8 cellular contexts compared by ENCODE assay signal in the genomic region with DNA sequence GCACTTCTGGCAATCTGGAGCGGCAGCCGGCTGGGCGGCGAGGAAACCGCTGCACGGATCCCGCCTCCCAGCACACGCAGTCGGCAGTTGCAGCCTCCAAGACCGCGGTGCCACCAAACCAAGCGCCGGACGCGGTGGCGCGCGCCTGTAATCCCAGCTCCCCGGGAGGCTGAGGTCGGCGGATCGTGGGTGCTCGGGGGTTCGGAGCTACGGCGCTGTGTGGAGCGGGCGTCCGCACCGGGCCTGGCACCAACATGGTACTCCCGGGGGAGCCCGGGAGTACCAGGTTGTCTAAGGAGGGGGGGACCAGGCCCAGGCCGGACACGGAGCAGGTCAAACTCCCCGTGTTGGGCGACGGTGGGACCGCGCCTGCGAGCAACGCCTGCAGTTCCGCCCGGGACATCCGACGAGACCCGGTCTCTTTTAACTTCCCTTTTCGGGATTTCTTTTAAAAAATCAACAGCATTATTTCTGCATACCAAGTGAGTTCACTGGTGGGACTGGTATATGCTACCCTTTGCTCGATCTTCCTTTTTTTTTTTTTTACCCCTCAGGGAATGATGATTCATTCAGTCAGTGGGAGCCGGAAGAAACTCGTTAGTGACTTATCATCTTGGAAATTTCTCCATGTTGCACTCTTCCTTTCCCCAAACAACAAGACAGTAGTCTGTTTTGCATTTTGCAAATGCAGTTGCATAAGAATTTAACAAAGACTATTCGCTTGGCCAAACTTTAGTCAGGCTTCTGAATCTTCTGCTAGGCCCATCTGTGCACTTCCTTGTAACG. TPM values are rescaled to one million over a fixed set of nuclear protein-coding genes. Genes with fewer than 3 reads are reported as not detected.
DNase-seq lines count a peak whose midpoint lies in the region; ATAC-seq and TF ChIP-seq lines count a peak whose summit lies in the region.

No MANE protein-coding gene starts in this region.

- H3K4me1 Mint-ChIP-seq in activated naive CD8-positive, alpha-beta T cell (ENCODE audit: low read depth) = peaks cover 36% of the 10 kb centered on the region

- H3K79me1 ChIP-seq in IMR-90 (ENCODE audit: low read depth in 1 of 2, low read length in 2 of 2) = no peaks in the 10 kb centered on the region

- H3K4ac ChIP-seq in IMR-90 (ENCODE audit: low read depth, low read length) = no peak overlapping the region

- no peak for TF ChIP-seq RAD21 in IMR-90 (IDR thresholded peaks at IDR 0.05; ENCODE audit: low read length)

- H3K9ac ChIP-seq in IMR-90 (ENCODE audit: low read depth, low read length) (no peak overlapping the region), iPS-15b (ENCODE audit: low read depth, low read length) (no peak overlapping the region)

- no peak overlapping the region for H3K56ac ChIP-seq in IMR-90 (ENCODE audit: extremely low read depth, insufficient read depth, low read length)

- no peak overlapping the region for H3K14ac ChIP-seq in IMR-90 (replicated peaks; ENCODE audit: low read depth, low read length)

- WGBS in IMR-90 (ENCODE audit: extremely low coverage in 2 of 2, insufficient read length in 1 of 2), 2 experiments = 22% methylated on average over 30 of the region's 52 CpGs; no CpG with 5 or more reads in 1 of the 2 experiments

- no peaks in the 10 kb centered on the region for H3K9me1 ChIP-seq in IMR-90 (ENCODE audit: insufficient read depth, low read length)

- H3K36me3 Mint-ChIP-seq in activated naive CD8-positive, alpha-beta T cell = peaks cover 5% of the 10 kb centered on the region

- no peak overlapping the region; the same call in 1 of the 2 replicates for H3K27ac ChIP-seq in IMR-90 (ENCODE audit: insufficient read depth, low read length)
- no peak overlapping the region for H3K27ac ChIP-seq in thoracic aorta

- no peak overlapping the region for H3K23ac ChIP-seq in IMR-90 (ENCODE audit: low read depth, low read length)

- no peak overlapping the region for H2BK120ac ChIP-seq in IMR-90 (ENCODE audit: low read depth, low read length)

- H3K9me3 ChIP-seq in IMR-90 (ENCODE audit: control insufficient read depth, insufficient read depth, low read length) = no peaks in the 10 kb centered on the region
- no peaks in the 10 kb centered on the region for H3K9me3 ChIP-seq in iPS-15b (ENCODE audit: control insufficient read depth, insufficient read depth, low read length)
- no peaks in the 10 kb centered on the region for H3K9me3 ChIP-seq in thoracic aorta

- H2BK20ac ChIP-seq in IMR-90 (ENCODE audit: low read depth, low read length) = no peak overlapping the region

- no peak overlapping the region for H3K18ac ChIP-seq in IMR-90 (ENCODE audit: low read depth, low read length)

- H2AK5ac ChIP-seq in IMR-90 (ENCODE audit: low read depth, low read length) = no peak overlapping the region

- peaks cover 28% of the 10 kb centered on the region for H3K27me3 Mint-ChIP-seq in activated naive CD8-positive, alpha-beta T cell

- no peak for TF ChIP-seq POLR2A in IMR-90 (IDR thresholded peaks at IDR 0.05; ENCODE audit: low read depth, low read length)

- intact Hi-C loops in IMR-90 (cut with micrococcal nuclease) = no loop called here

- H3K4me3 Mint-ChIP-seq in activated naive CD8-positive, alpha-beta T cell = peak overlapping the region; percentile 86

- H3K4me1 ChIP-seq in IMR-90 (ENCODE audit: control insufficient read depth, insufficient read depth, low read length) (no peaks in the 10 kb centered on the region), iPS-15b (ENCODE audit: control insufficient read depth, insufficient read depth, low read length) (no peaks in the 10 kb centered on the region), thoracic aorta (ENCODE audit: control insufficient read depth in 1 of 2, low read depth in 2 of 2) (peaks cover 0 to 14% of the 10 kb centered on the region in 2 donors)

- H2BK15ac ChIP-seq in IMR-90 (ENCODE audit: low read depth, low read length) = no peak overlapping the region

- ATAC-seq in IMR-90 (ENCODE audit: low read depth) (no peak), thoracic aorta (ENCODE audit: insufficient number of reproducible peaks, low FRiP score, low read depth) (no peak)

- DNase-seq in A172 (ENCODE audit: low spot score) (peak; percentile 56), IMR-90 (peak; percentile 50), thoracic aorta (ENCODE audit: low spot score) (no peak), NK-92 (lab: John Stamatoyannopoulos, UW; ENCODE audit: unreplicated experiment) (no peak), AML-193 (lab: John Stamatoyannopoulos, UW) (no peak), NCI-H1092 treated with DMSO at 0.1 percent for 48 hours (lab: John Stamatoyannopoulos, UW) (no peak)

- H3K27ac Mint-ChIP-seq in activated naive CD8-positive, alpha-beta T cell = no peak overlapping the region

- CTCF ChIA-PET in IMR-90 (lab: Yijun Ruan, JAX) = no interaction called here

- no peaks in the 10 kb centered on the region; the same call in 1 of the 2 replicates for H3K27me3 ChIP-seq in IMR-90 (ENCODE audit: control insufficient read depth, insufficient read depth, low read length)
- H3K27me3 ChIP-seq in iPS-15b (ENCODE audit: control insufficient read depth, insufficient read depth, low read length) = peaks cover 11% of the 10 kb centered on the region
- no peaks in the 10 kb centered on the region for H3K27me3 ChIP-seq in thoracic aorta (replicated peaks; ENCODE audit: insufficient read depth)

- in situ Hi-C loops in IMR-90 (cut with MboI; ENCODE audit: low sequenced_read_pairs) = no loop called here

- no TSS peak for BruUV-seq in IMR-90 (replicated peaks; lab: Mats Ljungman, UMichigan)

- no peak overlapping the region for H2BK5ac ChIP-seq in IMR-90 (ENCODE audit: low read depth, low read length, poor library complexity, severe bottlenecking)

- H4K91ac ChIP-seq in IMR-90 (ENCODE audit: insufficient read depth, low read depth, low read length) = peak overlapping the region; percentile 8; the same call in 1 of the 2 replicates

- POLR2A ChIA-PET in IMR-90 (lab: Charles Lee; ENCODE audit: unreplicated experiment) = no interaction called here

- no peaks in the 10 kb centered on the region; the same call in 1 of the 2 replicates for H4K20me1 ChIP-seq in IMR-90 (ENCODE audit: insufficient read depth, low read length)

- no peak overlapping the region for H4K5ac ChIP-seq in IMR-90 (ENCODE audit: low read depth, low read length)

- peak overlapping the region; percentile 37 for H3K4me3 ChIP-seq in IMR-90 (ENCODE audit: insufficient read depth, low read depth, low read length)
- peak overlapping the region; percentile 5 for H3K4me3 ChIP-seq in iPS-15b (ENCODE audit: low read depth, low read length)
- H3K4me3 ChIP-seq in thoracic aorta = peak overlapping the region; percentile 62

- H2AFZ ChIP-seq in IMR-90 (replicated peaks; ENCODE audit: low read length, poor library complexity) = peak overlapping the region; percentile 87

- no peak overlapping the region for H2AK9ac ChIP-seq in IMR-90 (replicated peaks; ENCODE audit: low read depth, low read length, poor library complexity)

- no peaks in the 10 kb centered on the region for H3K9me3 Mint-ChIP-seq in activated naive CD8-positive, alpha-beta T cell (ENCODE audit: low read depth)

- TF ChIP-seq CTCF in IMR-90 (conservative IDR thresholded peaks at IDR 0.05; ENCODE audit: low read depth, low read length) (no peak), thoracic aorta (IDR thresholded peaks at IDR 0.05) (no peak)

- dilution Hi-C loops in IMR-90 (cut with HindIII; ENCODE audit: low sequenced_read_pairs, unreplicated experiment) = no loop called here

- peak overlapping the region; percentile 33 for H3K4me2 ChIP-seq in IMR-90 (ENCODE audit: low read depth, low read length)

- H3K36me3 ChIP-seq in IMR-90 (ENCODE audit: control insufficient read depth, insufficient read depth, low read length) (no peaks in the 10 kb centered on the region), iPS-15b (ENCODE audit: control insufficient read depth, insufficient read depth, low read length) (no peaks in the 10 kb centered on the region), thoracic aorta (no peaks in the 10 kb centered on the region)

- H4K8ac ChIP-seq in IMR-90 (ENCODE audit: low read depth in 2 of 2, low read length in 2 of 2) = peak overlapping the region in 1 of 2 experiments; percentile 57; a peak in 2 of 4 replicates

TF ChIP-seq in IMR-90, 13 proteins besides CTCF, POLR2A, EP300 and RAD21 (continues in another document):
- TF ChIP-seq SMC3 (IDR thresholded peaks at IDR 0.05; ENCODE audit: low read depth, low read length) = no peak
- TF ChIP-seq CEBPB (IDR thresholded peaks at IDR 0.05; ENCODE audit: low read depth, low read length) = no peak
- no peak for TF ChIP-seq RFX5 (IDR thresholded peaks at IDR 0.05; ENCODE audit: low read depth, low read length)
- no peak for TF ChIP-seq USF2 (IDR thresholded peaks at IDR 0.05; ENCODE audit: low read depth, low read length)
- no peak for TF ChIP-seq MAZ (IDR thresholded peaks at IDR 0.05; ENCODE audit: borderline replicate concordance, low read depth, low read length)
- no peak for TF ChIP-seq BHLHE40 (IDR thresholded peaks at IDR 0.05; ENCODE audit: low read depth, low read length)

RNA-seq across cellular contexts. Expression of gene ZNF311, which starts 27.6 kb away (rescaled TPM):
- total RNA-seq in A172 (2014; rRNA removed; shearing (Covaris generic)) = 0.72 and 1.2 TPM in 2 replicates
- total RNA-seq in IMR-90 (2012; rRNA removed) (0.28 and 0.36 TPM in 2 replicates), thoracic aorta (under 1 TPM; 0.27 to 0.35 TPM)
- 0.27 and 0.34 TPM in 2 replicates for polyA plus RNA-seq in IMR-90 (2012; rRNA removed)
- 0.02 and 0.04 TPM in 2 replicates for polyA plus RNA-seq in IMR-90 (2012; cell fraction: cytosol; rRNA removed)
- polyA plus RNA-seq in IMR-90 (2012; cell fraction: nucleus; rRNA removed; ENCODE audit: low replicate concordance) = 0.15 and 0.84 TPM in 2 replicates

RNA-seq across cellular contexts. Expression of gene TRIM27, which starts 53.8 kb away (rescaled TPM):
- total RNA-seq in A172 (2014; rRNA removed; shearing (Covaris generic)) = 59.1 and 66.4 TPM in 2 replicates
- total RNA-seq in IMR-90 (2012; rRNA removed) = 48.0 TPM in 2 replicates
- polyA plus RNA-seq in IMR-90 (2012; rRNA removed) = 43.5 and 44.4 TPM in 2 replicates
- 21.8 and 26.3 TPM in 2 replicates for polyA plus RNA-seq in IMR-90 (2012; cell fraction: cytosol; rRNA removed)
- 49.1 and 79.8 TPM in 2 replicates for polyA plus RNA-seq in IMR-90 (2012; cell fraction: nucleus; rRNA removed; ENCODE audit: low replicate concordance)
- 10 to 100 TPM; 61.9 to 86.2 TPM for total RNA-seq in thoracic aorta

Comparison
In these comparisons a context has a peak if more than half of its experiments do, and no peak if none do; other contexts are left out.
1. DNase-seq: peak in A172 (single experiment) and IMR-90 (single experiment); none in thoracic aorta (single experiment), NK-92 (single experiment), AML-193 (0 of 2) and NCI-H1092 treated with DMSO at 0.1 percent for 48 hours (single experiment).
2. H3K4me3 ChIP-seq: peak in every context shown above with its lines; median percentile 62 in thoracic aorta; 37 in IMR-90; 5 in iPS-15b.